21 cellular contexts compared by ENCODE assay signal in genomic region chr2:153071090-153071489, GRCh38.
DNase-seq lines count a peak whose midpoint lies in the region; FAIRE-seq and TF ChIP-seq lines count a peak whose summit lies in the region.
"Had no signal": no experiment of that assay in that cellular context is flagged by ENCODE, and none has a peak within 500 bp of the region (broad histone marks: within the 10 kb centered on the region; RNA-seq: fewer than 3 reads in every experiment).

No MANE protein-coding gene starts in this region.

- H3K9me3 ChIP-seq in MM.1S (replicated peaks; ENCODE audit: insufficient read depth, low read length) (no peaks in the 10 kb centered on the region), adipocyte (ENCODE audit: control insufficient read depth, low read length) (no peaks in the 10 kb centered on the region), uterus (no peaks in the 10 kb centered on the region)
- H3K9me3 ChIP-seq: BE2C had no signal

- H3F3A ChIP-seq in MM.1S (ENCODE audit: insufficient read depth, low read length) = peaks cover 51% of the 10 kb centered on the region

- no peak for TF ChIP-seq POLR2A in uterus (IDR thresholded peaks at IDR 0.05)

- H3K9me2 ChIP-seq in MM.1S (replicated peaks; ENCODE audit: insufficient read depth, low read length) = no peaks in the 10 kb centered on the region

- DNase-seq in MM.1S = no peak
- DNase-seq in adipocyte (ENCODE audit: low read depth) = no peak
- peak in 1 of 2 donors; percentile 37 for DNase-seq in uterus
- DNase-seq in GM19239 (ENCODE audit: insufficient read length, low spot score) = no peak
- no peak for DNase-seq in activated naive CD4-positive, alpha-beta T cell treated with Interleukin-2 at 50 U/mL for 16 hours
- DNase-seq: ACHN; BE2C; C1 segment of cervical spinal cord; CD4-positive, CD25-positive, alpha-beta regulatory T cell; CD8-positive, alpha-beta memory T cell; COR-L47; DMS 273 treated with DMSO at 0.1 percent for 48 hours; GM23248; HCEC 1CT; IMR-90 had no signal

- H3K4me1 ChIP-seq in KMS-11 (ENCODE audit: low read depth, poor library complexity, severe bottlenecking) = peaks cover 69% of the 10 kb centered on the region
- peaks cover 44% of the 10 kb centered on the region for H3K4me1 ChIP-seq in MM.1S (ENCODE audit: low read length)
- peaks cover 21% of the 10 kb centered on the region for H3K4me1 ChIP-seq in adipocyte (ENCODE audit: control insufficient read depth, insufficient read depth, low read length)
- peaks cover 4% of the 10 kb centered on the region in 2 donors for H3K4me1 ChIP-seq in uterus
- H3K4me1 ChIP-seq: BE2C had no signal

- FAIRE-seq in GM19239 (lab: Jason Lieb, UNC) = no peak
- FAIRE-seq: A204.1, G401.6, GM12891, H54 had no signal

- peak overlapping the region; percentile 29 for H3K4me2 ChIP-seq in KMS-11
- H3K4me2 ChIP-seq in MM.1S (ENCODE audit: low read depth, low read length) = peak overlapping the region; percentile 76

- intact Hi-C loops in uterus (cut with DNase I; ENCODE audit: low total_unique reads) = no loop called here

- peak overlapping the region; percentile 39; the same call in 1 of the 2 replicates for H3K27ac ChIP-seq in KMS-11
- H3K27ac ChIP-seq in MM.1S (ENCODE audit: low read length) = peak overlapping the region; percentile 45; the same call in 1 of the 2 replicates
- peak overlapping the region; percentile 47 to 63 for H3K27ac ChIP-seq in uterus
- H3K27ac ChIP-seq: GM23248, HL-60 had no signal

- H3K9ac ChIP-seq in KMS-11 = no peak overlapping the region
- H3K9ac ChIP-seq in MM.1S (ENCODE audit: low read length) = peak overlapping the region; percentile 78; the same call in 1 of the 2 replicates
- peak overlapping the region; percentile 30 for H3K9ac ChIP-seq in adipocyte (ENCODE audit: low read length)
- H3K9ac ChIP-seq: GM23248 had no signal

- no peak for TF ChIP-seq CTCF in KMS-11 (conservative IDR thresholded peaks at IDR 0.05; ENCODE audit: low read depth, low read length)
- TF ChIP-seq CTCF in MM.1S (IDR thresholded peaks at IDR 0.05; ENCODE audit: low read length) = no peak
- TF ChIP-seq CTCF in uterus (IDR thresholded peaks at IDR 0.05) = no peak

- no peaks in the 10 kb centered on the region for H3K36me3 ChIP-seq in KMS-11 (ENCODE audit: insufficient read depth)
- H3K36me3 ChIP-seq in MM.1S (replicated peaks; ENCODE audit: insufficient read depth, low read length) = peaks cover 10% of the 10 kb centered on the region; the same call in 1 of the 2 replicates
- no peaks in the 10 kb centered on the region for H3K36me3 ChIP-seq in adipocyte (ENCODE audit: control insufficient read depth, insufficient read depth, low read length, severe bottlenecking)
- H3K36me3 ChIP-seq in uterus = no peaks in the 10 kb centered on the region
- H3K36me3 ChIP-seq: BE2C had no signal

- H3K4me3 ChIP-seq in KMS-11 (IDR thresholded peaks at IDR 0.05; ENCODE audit: insufficient read depth, low read depth, low read length) (no peak overlapping the region), MM.1S (ENCODE audit: low read length) (peak overlapping the region; percentile 65), adipocyte (ENCODE audit: low read length) (peak overlapping the region; percentile 4), uterus (no peak overlapping the region)
- H3K4me3 ChIP-seq: GM23248 had no signal

- H3K27me3 ChIP-seq in KMS-11 (ENCODE audit: insufficient read depth, low read depth) (no peaks in the 10 kb centered on the region), MM.1S (replicated peaks; ENCODE audit: insufficient read depth, low read length) (no peaks in the 10 kb centered on the region), adipocyte (replicated peaks; ENCODE audit: control insufficient read depth, insufficient read depth, low read length) (no peaks in the 10 kb centered on the region), uterus (no peaks in the 10 kb centered on the region)
- H3K27me3 ChIP-seq: BE2C had no signal

- no peaks in the 10 kb centered on the region for H4K20me1 ChIP-seq in KMS-11 (ENCODE audit: insufficient read depth)
- H4K20me1 ChIP-seq in MM.1S (ENCODE audit: insufficient read depth, low read length) = no peaks in the 10 kb centered on the region

- H2AFZ ChIP-seq in KMS-11 (ENCODE audit: low read depth) (peak overlapping the region; percentile 17; the same call in 1 of the 2 replicates), MM.1S (ENCODE audit: low read length) (no peak overlapping the region)
- H2AFZ ChIP-seq: GM23248 had no signal

- peaks cover 19% of the 10 kb centered on the region; the same call in 1 of the 2 replicates for H3K79me2 ChIP-seq in KMS-11 (ENCODE audit: insufficient read depth, low read depth)
- H3K79me2 ChIP-seq in MM.1S (ENCODE audit: low read length) = peaks cover 85% of the 10 kb centered on the region

Comparison
In these comparisons a context has a peak if more than half of its experiments do, and no peak if none do; other contexts are left out.
1. H3K4me3 ChIP-seq: peak in MM.1S (single experiment) and adipocyte (single experiment); none in KMS-11 (single experiment) and uterus (0 of 2).
2. Peak in every context shown above with its lines, with median percentiles within 50 percentile points of each other: H3K27ac ChIP-seq.